In the genomic region with DNA sequence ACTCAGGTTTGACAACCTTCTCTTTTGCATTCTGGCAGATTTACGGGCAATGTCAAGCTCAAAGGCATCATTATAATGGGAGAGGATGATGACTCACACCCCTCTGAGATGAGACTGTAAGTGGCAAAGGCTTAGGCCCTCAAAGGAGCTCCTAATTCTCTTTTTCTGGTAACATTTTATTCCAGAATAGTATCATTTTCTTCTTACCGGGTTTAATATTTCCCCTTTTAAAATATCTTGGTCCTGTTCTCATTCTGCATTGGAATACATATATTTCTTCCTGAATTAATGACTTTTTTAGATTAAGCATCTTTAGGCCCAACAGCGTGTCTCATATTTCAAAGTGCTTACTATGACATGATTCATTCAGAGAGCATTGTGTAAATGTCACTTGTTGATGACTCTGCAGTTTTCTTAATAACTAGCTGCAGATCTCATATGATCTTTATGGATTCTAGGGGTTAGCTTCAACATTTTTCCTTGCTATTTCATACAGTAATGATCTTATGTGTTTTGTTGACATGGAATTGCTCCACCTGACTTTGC, we compare ENCODE assay signal across 1 cellular context.
TF ChIP-seq lines count a peak whose summit lies in the region.

No MANE protein-coding gene starts in this region.

TF ChIP-seq in neural cell, 6 proteins besides CTCF, POLR2A, EP300 and RAD21 (continued from another document):
- TF ChIP-seq EZH2 (IDR thresholded peaks at IDR 0.05; ENCODE audit: borderline replicate concordance, insufficient read depth, low read length, poor library complexity, severe bottlenecking): no peak
- TF ChIP-seq SMC3 (conservative IDR thresholded peaks at IDR 0.05; ENCODE audit: poor library complexity): no peak
- TF ChIP-seq TAF1 (IDR thresholded peaks at IDR 0.05; ENCODE audit: low read depth): no peak
- TF ChIP-seq POLR2AphosphoS5 (IDR thresholded peaks at IDR 0.05): no peak
- no peak for TF ChIP-seq MXI1 (conservative IDR thresholded peaks at IDR 0.05; ENCODE audit: poor library complexity, severe bottlenecking)
